16 cellular contexts compared by ENCODE assay signal in genomic region chr14:79567306-79567705, GRCh38.
"Had no signal": no experiment of that assay in that cellular context is flagged by ENCODE, and none has a peak within 500 bp of the region (broad histone marks: within the 10 kb centered on the region; RNA-seq: fewer than 3 reads in every experiment).

No MANE protein-coding gene starts in this region.

- H3K9me3 Mint-ChIP-seq: dendritic cell treated with granulocyte-macrophage colony-stimulating factor and Interleukin-4, amounts not matched to agents 40 ng/mL and 50 ng/mL, for 4 days; endodermal cell; mesothelial cell of epicardium; neural crest cell had no signal

- H3K4me3 Mint-ChIP-seq: dendritic cell treated with granulocyte-macrophage colony-stimulating factor and Interleukin-4, amounts not matched to agents 40 ng/mL and 50 ng/mL, for 4 days; endodermal cell; memory B cell; mesothelial cell of epicardium; natural killer cell; neural crest cell had no signal

- H3K36me3 Mint-ChIP-seq: memory B cell, mesothelial cell of epicardium, natural killer cell had no signal

- H3K4me1 Mint-ChIP-seq: memory B cell, natural killer cell had no signal

- ATAC-seq: foreskin keratinocyte, left cardiac atrium, lower lobe of right lung, natural killer cell had no signal

- H3K27me3 Mint-ChIP-seq: dendritic cell treated with granulocyte-macrophage colony-stimulating factor and Interleukin-4, amounts not matched to agents 40 ng/mL and 50 ng/mL, for 4 days; memory B cell had no signal

- DNase-seq: endodermal cell; erythroblast; foreskin keratinocyte; kidney; left cardiac atrium; left ventricle myocardium inferior; lower lobe of right lung; natural killer cell; posterior cingulate gyrus; sigmoid colon; stimulated activated naive CD4-positive, alpha-beta T cell treated with Interleukin-2 at 50 U/mL for 16 hours; trophoblast cell had no signal

- H3K27ac Mint-ChIP-seq: dendritic cell treated with granulocyte-macrophage colony-stimulating factor and Interleukin-4, amounts not matched to agents 40 ng/mL and 50 ng/mL, for 4 days; endodermal cell; memory B cell; mesothelial cell of epicardium; natural killer cell had no signal
